Comparison of ENCODE assay signal across 1 cellular context in genomic region chr17:78652024-78652423, GRCh38.
TF ChIP-seq lines count a peak whose summit lies in the region.

No MANE protein-coding gene starts in this region.

TF ChIP-seq in HepG2, 621 proteins besides CTCF, POLR2A, EP300 and RAD21 (continued from another document):
- TF ChIP-seq, protein P1, sequence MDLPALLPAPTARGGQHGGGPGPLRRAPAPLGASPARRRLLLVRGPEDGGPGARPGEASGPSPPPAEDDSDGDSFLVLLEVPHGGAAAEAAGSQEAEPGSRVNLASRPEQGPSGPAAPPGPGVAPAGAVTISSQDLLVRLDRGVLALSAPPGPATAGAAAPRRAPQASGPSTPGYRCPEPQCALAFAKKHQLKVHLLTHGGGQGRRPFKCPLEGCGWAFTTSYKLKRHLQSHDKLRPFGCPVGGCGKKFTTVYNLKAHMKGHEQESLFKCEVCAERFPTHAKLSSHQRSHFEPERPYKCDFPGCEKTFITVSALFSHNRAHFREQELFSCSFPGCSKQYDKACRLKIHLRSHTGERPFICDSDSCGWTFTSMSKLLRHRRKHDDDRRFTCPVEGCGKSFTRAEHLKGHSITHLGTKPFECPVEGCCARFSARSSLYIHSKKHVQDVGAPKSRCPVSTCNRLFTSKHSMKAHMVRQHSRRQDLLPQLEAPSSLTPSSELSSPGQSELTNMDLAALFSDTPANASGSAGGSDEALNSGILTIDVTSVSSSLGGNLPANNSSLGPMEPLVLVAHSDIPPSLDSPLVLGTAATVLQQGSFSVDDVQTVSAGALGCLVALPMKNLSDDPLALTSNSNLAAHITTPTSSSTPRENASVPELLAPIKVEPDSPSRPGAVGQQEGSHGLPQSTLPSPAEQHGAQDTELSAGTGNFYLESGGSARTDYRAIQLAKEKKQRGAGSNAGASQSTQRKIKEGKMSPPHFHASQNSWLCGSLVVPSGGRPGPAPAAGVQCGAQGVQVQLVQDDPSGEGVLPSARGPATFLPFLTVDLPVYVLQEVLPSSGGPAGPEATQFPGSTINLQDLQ (CRISPR knock-in tag; IDR thresholded peaks at IDR 0.05) = no peak
- TF ChIP-seq ZNF264 (CRISPR knock-in tag; IDR thresholded peaks at IDR 0.05) (0 out of 2 replicates have a peak, but pooled peaks have one; percentile 42), AHDC1 (CRISPR knock-in tag; IDR thresholded peaks at IDR 0.05; ENCODE audit: borderline replicate concordance) (peak; percentile 63; the same call in 1 of the 2 replicates)
TF ChIP-seq in HepG2: peak in this region for 44.
